ENCODE assay signal across 15 cellular contexts in the genomic region with DNA sequence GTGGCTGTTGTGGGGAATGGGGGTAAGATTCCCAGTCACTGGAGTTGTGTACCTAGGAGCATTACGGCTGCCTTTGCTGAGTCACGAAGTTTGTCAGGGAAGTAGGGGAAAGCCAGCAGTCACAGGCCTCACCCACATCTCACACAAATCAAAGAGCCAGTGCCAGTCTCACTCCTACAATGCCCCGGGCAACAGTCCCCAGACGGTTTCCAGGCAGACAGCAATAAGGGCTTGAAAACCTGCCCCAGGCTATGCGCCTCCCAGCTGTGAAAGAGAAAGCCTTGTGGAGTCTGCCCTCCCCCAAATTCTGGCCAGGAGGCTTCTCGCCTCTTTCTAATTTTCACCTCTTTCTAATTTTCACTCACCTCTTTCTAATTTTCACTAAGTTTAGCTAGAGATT.
"Had no signal": no experiment of that assay in that cellular context is flagged by ENCODE, and none has a peak within 500 bp of the region (broad histone marks: within the 10 kb centered on the region; RNA-seq: fewer than 3 reads in every experiment).

No MANE protein-coding gene starts in this region.

- H3K27me3 Mint-ChIP-seq: activated CD4-positive, alpha-beta T cell treated with anti-CD3 and anti-CD28 coated beads, Interleukin-2, amount 10 ng/mL, durations not matched to agents 24 days and 14 days; activated naive CD4-positive, alpha-beta T cell treated with anti-CD3 and anti-CD28 coated beads, Interleukin-2, amount 10 ng/mL, durations not matched to agents 7 days and 5 days; activated T-helper 17 cell treated with anti-CD3 and anti-CD28 coated beads, Interleukin-2, amount 50 U/mL, for 72 hours; natural killer cell treated with Interleukin-12 subunit alpha and Interleukin-12 subunit beta and Interleukin-15 and Interleukin-18, amount 100 ng/mL, for 72 hours had no signal

- H3K4me1 Mint-ChIP-seq: activated B cell treated with CpG ODN at 0.5 μM for 24 hours; activated CD4-positive, alpha-beta T cell treated with anti-CD3 and anti-CD28 coated beads, Interleukin-2, amount 10 ng/mL, durations not matched to agents 24 days and 14 days; activated naive CD4-positive, alpha-beta T cell treated with anti-CD3 and anti-CD28 coated beads, Interleukin-2, amount 10 ng/mL, durations not matched to agents 7 days and 5 days; activated T-helper 17 cell treated with anti-CD3 and anti-CD28 coated beads, Interleukin-2, amount 50 U/mL, for 72 hours had no signal

- H3K4me3 ChIP-seq: cardiac muscle cell, thoracic aorta had no signal

- DNase-seq: activated B cell treated with CpG ODN at 0.5 μM for 24 hours; activated CD4-positive, alpha-beta T cell treated with anti-CD3 and anti-CD28 coated beads, Interleukin-2, amount 10 ng/mL, durations not matched to agents 24 days and 14 days; activated CD8-positive, alpha-beta memory T cell treated with anti-CD3 and anti-CD28 coated beads for 24 hours; activated naive CD4-positive, alpha-beta T cell treated with anti-CD3 and anti-CD28 coated beads, Interleukin-2, amount 10 ng/mL, durations not matched to agents 7 days and 5 days; cortex of kidney; effector CD8-positive, alpha-beta T cell; left colon; mammary epithelial cell; stimulated activated CD4-positive, alpha-beta T cell treated with anti-CD3 and anti-CD28 coated beads, Interleukin-2, amount 100 ng/mL, for 48 hours; stimulated activated naive CD8-positive, alpha-beta T cell treated with anti-CD3 and anti-CD28 coated beads, Interleukin-15, Interleukin-2, amounts not matched to agents 100 U/mL and 50 U/mL, for 24 hours had no signal

- H3K9me3 Mint-ChIP-seq: activated CD4-positive, alpha-beta T cell treated with anti-CD3 and anti-CD28 coated beads, Interleukin-2, amount 10 ng/mL, durations not matched to agents 24 days and 14 days had no signal

- H3K36me3 ChIP-seq: cardiac muscle cell, thoracic aorta had no signal

- H3K36me3 Mint-ChIP-seq: activated naive CD4-positive, alpha-beta T cell treated with anti-CD3 and anti-CD28 coated beads, Interleukin-2, amount 10 ng/mL, durations not matched to agents 7 days and 5 days had no signal

- H3K27ac Mint-ChIP-seq: activated B cell treated with CpG ODN at 0.5 μM for 24 hours; activated CD4-positive, alpha-beta T cell treated with anti-CD3 and anti-CD28 coated beads, Interleukin-2, amount 10 ng/mL, durations not matched to agents 24 days and 14 days; activated naive CD4-positive, alpha-beta T cell treated with anti-CD3 and anti-CD28 coated beads, Interleukin-2, amount 10 ng/mL, durations not matched to agents 7 days and 5 days; activated T-helper 17 cell treated with anti-CD3 and anti-CD28 coated beads, Interleukin-2, amount 50 U/mL, for 72 hours; natural killer cell treated with Interleukin-12 subunit alpha and Interleukin-12 subunit beta and Interleukin-15 and Interleukin-18, amount 100 ng/mL, for 72 hours; T-helper 1 cell treated with Interleukin-12 subunit alpha and Interleukin-12 subunit beta and Interleukin-4 antibody, amounts not matched to agents 30 μg/mL and 1 μg/mL, for 36 hours had no signal

- H3K27me3 ChIP-seq: cardiac muscle cell had no signal

- H3K4me3 Mint-ChIP-seq: activated B cell treated with CpG ODN at 0.5 μM for 24 hours; activated CD4-positive, alpha-beta T cell treated with anti-CD3 and anti-CD28 coated beads, Interleukin-2, amount 10 ng/mL, durations not matched to agents 24 days and 14 days; activated naive CD4-positive, alpha-beta T cell treated with anti-CD3 and anti-CD28 coated beads, Interleukin-2, amount 10 ng/mL, durations not matched to agents 7 days and 5 days; activated T-helper 17 cell treated with anti-CD3 and anti-CD28 coated beads, Interleukin-2, amount 50 U/mL, for 72 hours; natural killer cell treated with Interleukin-12 subunit alpha and Interleukin-12 subunit beta and Interleukin-15 and Interleukin-18, amount 100 ng/mL, for 72 hours; T-helper 1 cell treated with Interleukin-12 subunit alpha and Interleukin-12 subunit beta and Interleukin-4 antibody, amounts not matched to agents 30 μg/mL and 1 μg/mL, for 36 hours had no signal

- ATAC-seq: activated T-helper 17 cell treated with anti-CD3 and anti-CD28 coated beads, Interleukin-2, amount 50 U/mL, for 72 hours; left colon; natural killer cell treated with Interleukin-12 subunit alpha and Interleukin-12 subunit beta and Interleukin-15 and Interleukin-18, amount 100 ng/mL, for 72 hours; stimulated activated naive CD8-positive, alpha-beta T cell treated with anti-CD3 and anti-CD28 coated beads, Interleukin-15, Interleukin-2, amounts not matched to agents 100 U/mL and 50 U/mL, for 24 hours had no signal

- H3K27ac ChIP-seq: cardiac muscle cell, thoracic aorta had no signal
